Comparison of ENCODE assay signal across 18 cellular contexts in the genomic region with DNA sequence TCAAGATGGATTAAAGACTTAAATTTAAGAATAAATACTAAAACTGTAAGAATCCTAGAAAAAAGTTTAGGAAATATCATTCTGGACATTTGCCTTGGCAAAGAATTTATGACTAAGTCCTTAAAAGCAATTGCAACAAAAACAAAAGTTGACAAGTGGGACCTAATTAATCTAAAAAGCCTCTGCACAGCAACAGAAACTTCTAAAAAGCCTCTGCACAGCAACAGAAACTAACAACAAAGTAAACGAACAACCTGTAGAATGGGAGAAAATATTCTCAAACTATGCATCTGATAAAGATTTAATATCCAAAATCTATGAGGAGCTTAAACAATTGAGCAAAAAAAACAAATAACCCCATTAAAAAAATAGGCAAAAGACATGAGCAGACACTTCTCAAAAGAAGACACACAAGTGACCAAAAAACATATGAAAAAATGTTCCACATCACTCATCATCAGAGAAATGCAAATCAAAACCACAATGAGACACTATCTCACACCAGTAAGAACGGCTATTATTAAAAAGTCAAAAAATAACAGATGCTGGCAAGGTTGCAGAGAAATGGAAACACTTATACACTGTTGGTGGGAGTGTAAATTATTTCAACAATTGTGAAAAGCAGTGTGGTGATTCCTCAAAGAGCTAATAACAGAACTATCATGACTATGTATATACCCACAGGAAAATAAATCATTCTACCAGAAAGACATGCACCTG. TPM values are rescaled to one million over a fixed set of nuclear protein-coding genes. Genes with fewer than 3 reads are reported as not detected.
DNase-seq lines count a peak whose midpoint lies in the region; ATAC-seq and TF ChIP-seq lines count a peak whose summit lies in the region.
"Had no signal": no experiment of that assay in that cellular context is flagged by ENCODE, and none has a peak within 500 bp of the region (broad histone marks: within the 10 kb centered on the region; RNA-seq: fewer than 3 reads in every experiment).

No MANE protein-coding gene starts in this region.

- ATAC-seq in GM19328 (IDR thresholded peaks at IDR 0.05; ENCODE audit: unreplicated experiment) (peak; percentile 55), HG02571 (IDR thresholded peaks at IDR 0.05; ENCODE audit: unreplicated experiment) (peak; percentile 60), HG03159 (IDR thresholded peaks at IDR 0.05; ENCODE audit: unreplicated experiment) (peak; percentile 68), WTC11 (no peak)
- ATAC-seq in activated naive CD4-positive, alpha-beta T cell treated with anti-CD3 and anti-CD28 coated beads, Interleukin-2, amount 50 U/mL, for 72 hours, result no peak
- ATAC-seq: activated CD8-positive, alpha-beta T cell treated with anti-CD3 and anti-CD28 coated beads for 36 hours; Panc1 had no signal

- H3K4me3 Mint-ChIP-seq in WTC11, result no peak overlapping the region
- H3K4me3 Mint-ChIP-seq: activated CD8-positive, alpha-beta T cell treated with anti-CD3 and anti-CD28 coated beads for 36 hours; T-helper 1 cell treated with Interleukin-12 subunit alpha and Interleukin-12 subunit beta and Interleukin-4 antibody, amounts not matched to agents 30 μg/mL and 1 μg/mL, for 36 hours had no signal

- H3K4me3 ChIP-seq in DOHH2 (ENCODE audit: low read length), result peak overlapping the region; percentile 48
- H3K4me3 ChIP-seq: MG63 had no signal

- H3K36me3 ChIP-seq in DOHH2 (ENCODE audit: control insufficient read depth, low read length), result 0 out of 2 replicates have a peak, but pooled peaks cover 3% of the 10 kb centered on the region
- H3K36me3 ChIP-seq: MG63 had no signal

- no peaks in the 10 kb centered on the region for H3K9me3 Mint-ChIP-seq in WTC11
- H3K9me3 Mint-ChIP-seq in activated naive CD4-positive, alpha-beta T cell treated with anti-CD3 and anti-CD28 coated beads, Interleukin-2, amount 50 U/mL, for 72 hours, result no peaks in the 10 kb centered on the region
- H3K9me3 Mint-ChIP-seq: activated CD8-positive, alpha-beta T cell treated with anti-CD3 and anti-CD28 coated beads for 36 hours; T-helper 1 cell treated with Interleukin-12 subunit alpha and Interleukin-12 subunit beta and Interleukin-4 antibody, amounts not matched to agents 30 μg/mL and 1 μg/mL, for 36 hours had no signal

- no peaks in the 10 kb centered on the region for H3K4me1 Mint-ChIP-seq in WTC11

- DNase-seq in WTC11 (ENCODE audit: low spot score) (no peak), 8988T (no peak), islet precursor cell (no peak)
- DNase-seq in activated naive CD4-positive, alpha-beta T cell treated with anti-CD3 and anti-CD28 coated beads, Interleukin-2, amount 50 U/mL, for 72 hours (ENCODE audit: low spot score in 2 of 2), result no peak
- DNase-seq: activated CD8-positive, alpha-beta T cell treated with anti-CD3 and anti-CD28 coated beads for 36 hours; activated naive CD4-positive, alpha-beta T cell treated with anti-CD3 and anti-CD28 coated beads, Interleukin-2, amount 50 U/mL, for 16 hours; COR-L47; erythroblast; MG63; trophoblast cell had no signal

- H3K27me3 Mint-ChIP-seq in WTC11 (ENCODE audit: low read depth), result no peaks in the 10 kb centered on the region
- H3K27me3 Mint-ChIP-seq: activated CD8-positive, alpha-beta T cell treated with anti-CD3 and anti-CD28 coated beads for 36 hours had no signal

- peaks cover 13% of the 10 kb centered on the region for H3F3A ChIP-seq in DOHH2 (ENCODE audit: control insufficient read depth, insufficient read depth)

- POLR2A ChIA-PET in WTC11 (lab: Charles Lee), result no interaction called here

- H3K27ac ChIP-seq in DOHH2 (ENCODE audit: low read depth, low read length), result peak overlapping the region; percentile 89
- H3K27ac ChIP-seq: 22Rv1 had no signal

- no peaks in the 10 kb centered on the region for H3K36me3 Mint-ChIP-seq in WTC11
- no peaks in the 10 kb centered on the region for H3K36me3 Mint-ChIP-seq in activated naive CD4-positive, alpha-beta T cell treated with anti-CD3 and anti-CD28 coated beads, Interleukin-2, amount 50 U/mL, for 72 hours

- TF ChIP-seq CTCF in DOHH2 (IDR thresholded peaks at IDR 0.05; ENCODE audit: low read depth, low read length, poor library complexity, severe bottlenecking), result no peak
- no peak for TF ChIP-seq CTCF in WTC11 (IDR thresholded peaks at IDR 0.05)

- no peaks in the 10 kb centered on the region for H3K27me3 ChIP-seq in DOHH2 (ENCODE audit: control insufficient read depth, low read length)
- H3K27me3 ChIP-seq: MG63 had no signal

- H3K4me1 ChIP-seq in DOHH2 (ENCODE audit: control insufficient read depth, low read length), result peaks cover 75% of the 10 kb centered on the region

- no peaks in the 10 kb centered on the region for H3K9me2 ChIP-seq in DOHH2 (replicated peaks; ENCODE audit: control insufficient read depth, low read length)

- no peaks in the 10 kb centered on the region for H3K9me3 ChIP-seq in DOHH2 (ENCODE audit: control insufficient read depth, insufficient read depth, low read length)
- H3K9me3 ChIP-seq: MG63 had no signal

- H3K79me2 ChIP-seq in DOHH2 (ENCODE audit: control insufficient read depth, low read length), result no peaks in the 10 kb centered on the region

- no peaks in the 10 kb centered on the region for H4K20me1 ChIP-seq in DOHH2 (ENCODE audit: control insufficient read depth, insufficient read depth, low read depth, low read length)

- CTCF ChIA-PET in WTC11 (lab: Charles Lee), result no interaction called here

- no peak overlapping the region for H3K27ac Mint-ChIP-seq in WTC11
- H3K27ac Mint-ChIP-seq in activated naive CD4-positive, alpha-beta T cell treated with anti-CD3 and anti-CD28 coated beads, Interleukin-2, amount 50 U/mL, for 72 hours, result no peak overlapping the region
- H3K27ac Mint-ChIP-seq: activated CD8-positive, alpha-beta T cell treated with anti-CD3 and anti-CD28 coated beads for 36 hours; T-helper 1 cell treated with Interleukin-12 subunit alpha and Interleukin-12 subunit beta and Interleukin-4 antibody, amounts not matched to agents 30 μg/mL and 1 μg/mL, for 36 hours had no signal

- peak overlapping the region; percentile 83 for H3K4me2 ChIP-seq in DOHH2 (ENCODE audit: low read length)

TF ChIP-seq in WTC11, 78 proteins besides CTCF, POLR2A, EP300 and RAD21 (continues in another document):
- TF ChIP-seq SMAD3 (CRISPR knock-in tag; IDR thresholded peaks at IDR 0.05; ENCODE audit: borderline replicate concordance), result no peak
- TF ChIP-seq, protein P1, sequence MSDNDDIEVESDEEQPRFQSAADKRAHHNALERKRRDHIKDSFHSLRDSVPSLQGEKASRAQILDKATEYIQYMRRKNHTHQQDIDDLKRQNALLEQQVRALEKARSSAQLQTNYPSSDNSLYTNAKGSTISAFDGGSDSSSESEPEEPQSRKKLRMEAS (CRISPR knock-in tag; IDR thresholded peaks at IDR 0.05), result no peak
- no peak for TF ChIP-seq HMGA2 (CRISPR knock-in tag; IDR thresholded peaks at IDR 0.05)
- TF ChIP-seq, protein P2, sequence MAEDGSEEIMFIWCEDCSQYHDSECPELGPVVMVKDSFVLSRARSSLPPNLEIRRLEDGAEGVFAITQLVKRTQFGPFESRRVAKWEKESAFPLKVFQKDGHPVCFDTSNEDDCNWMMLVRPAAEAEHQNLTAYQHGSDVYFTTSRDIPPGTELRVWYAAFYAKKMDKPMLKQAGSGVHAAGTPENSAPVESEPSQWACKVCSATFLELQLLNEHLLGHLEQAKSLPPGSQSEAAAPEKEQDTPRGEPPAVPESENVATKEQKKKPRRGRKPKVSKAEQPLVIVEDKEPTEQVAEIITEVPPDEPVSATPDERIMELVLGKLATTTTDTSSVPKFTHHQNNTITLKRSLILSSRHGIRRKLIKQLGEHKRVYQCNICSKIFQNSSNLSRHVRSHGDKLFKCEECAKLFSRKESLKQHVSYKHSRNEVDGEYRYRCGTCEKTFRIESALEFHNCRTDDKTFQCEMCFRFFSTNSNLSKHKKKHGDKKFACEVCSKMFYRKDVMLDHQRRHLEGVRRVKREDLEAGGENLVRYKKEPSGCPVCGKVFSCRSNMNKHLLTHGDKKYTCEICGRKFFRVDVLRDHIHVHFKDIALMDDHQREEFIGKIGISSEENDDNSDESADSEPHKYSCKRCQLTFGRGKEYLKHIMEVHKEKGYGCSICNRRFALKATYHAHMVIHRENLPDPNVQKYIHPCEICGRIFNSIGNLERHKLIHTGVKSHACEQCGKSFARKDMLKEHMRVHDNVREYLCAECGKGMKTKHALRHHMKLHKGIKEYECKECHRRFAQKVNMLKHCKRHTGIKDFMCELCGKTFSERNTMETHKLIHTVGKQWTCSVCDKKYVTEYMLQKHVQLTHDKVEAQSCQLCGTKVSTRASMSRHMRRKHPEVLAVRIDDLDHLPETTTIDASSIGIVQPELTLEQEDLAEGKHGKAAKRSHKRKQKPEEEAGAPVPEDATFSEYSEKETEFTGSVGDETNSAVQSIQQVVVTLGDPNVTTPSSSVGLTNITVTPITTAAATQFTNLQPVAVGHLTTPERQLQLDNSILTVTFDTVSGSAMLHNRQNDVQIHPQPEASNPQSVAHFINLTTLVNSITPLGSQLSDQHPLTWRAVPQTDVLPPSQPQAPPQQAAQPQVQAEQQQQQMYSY (CRISPR knock-in tag; IDR thresholded peaks at IDR 0.05), result no peak
- TF ChIP-seq TEAD4 (CRISPR knock-in tag; IDR thresholded peaks at IDR 0.05), result no peak
- TF ChIP-seq, protein P3, sequence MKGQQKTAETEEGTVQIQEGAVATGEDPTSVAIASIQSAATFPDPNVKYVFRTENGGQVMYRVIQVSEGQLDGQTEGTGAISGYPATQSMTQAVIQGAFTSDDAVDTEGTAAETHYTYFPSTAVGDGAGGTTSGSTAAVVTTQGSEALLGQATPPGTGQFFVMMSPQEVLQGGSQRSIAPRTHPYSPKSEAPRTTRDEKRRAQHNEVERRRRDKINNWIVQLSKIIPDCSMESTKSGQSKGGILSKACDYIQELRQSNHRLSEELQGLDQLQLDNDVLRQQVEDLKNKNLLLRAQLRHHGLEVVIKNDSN (CRISPR knock-in tag; IDR thresholded peaks at IDR 0.05), result no peak
- TF ChIP-seq ZNF263 (CRISPR knock-in tag; IDR thresholded peaks at IDR 0.05; ENCODE audit: low read depth), result no peak
- no peak for TF ChIP-seq NFE2L1 (CRISPR knock-in tag; IDR thresholded peaks at IDR 0.05)
- TF ChIP-seq TCF7 (CRISPR knock-in tag; IDR thresholded peaks at IDR 0.05; ENCODE audit: low read depth), result no peak
- TF ChIP-seq MXD4 (CRISPR knock-in tag; IDR thresholded peaks at IDR 0.05; ENCODE audit: borderline replicate concordance), result no peak

RNA-seq across cellular contexts. Expression of a gene that starts 5.5 kb away (rescaled TPM):
- total RNA-seq in WTC11 (2021), result not detected in 3 replicates
- total RNA-seq in activated naive CD4-positive, alpha-beta T cell treated with anti-CD3 and anti-CD28 coated beads, Interleukin-2, amount 50 U/mL, for 72 hours, result not detected
- total RNA-seq: activated CD8-positive, alpha-beta T cell treated with anti-CD3 and anti-CD28 coated beads for 36 hours; cerebellum had no signal

RNA-seq across cellular contexts. Expression of a gene that starts 9.3 kb away (rescaled TPM):
- not detected in 3 replicates for total RNA-seq in WTC11 (2021)
- not detected for total RNA-seq in activated naive CD4-positive, alpha-beta T cell treated with anti-CD3 and anti-CD28 coated beads, Interleukin-2, amount 50 U/mL, for 72 hours
- total RNA-seq: activated CD8-positive, alpha-beta T cell treated with anti-CD3 and anti-CD28 coated beads for 36 hours; cerebellum had no signal

RNA-seq across cellular contexts. Expression of a gene that starts 31.7 kb away (rescaled TPM):
- total RNA-seq in WTC11 (2021), result not detected in 3 replicates
- not detected for total RNA-seq in activated naive CD4-positive, alpha-beta T cell treated with anti-CD3 and anti-CD28 coated beads, Interleukin-2, amount 50 U/mL, for 72 hours
- total RNA-seq: activated CD8-positive, alpha-beta T cell treated with anti-CD3 and anti-CD28 coated beads for 36 hours; cerebellum had no signal

RNA-seq across cellular contexts. Expression of a gene that starts 57.4 kb away (rescaled TPM):
- not detected in 3 replicates for total RNA-seq in WTC11 (2021)
- not detected for total RNA-seq in activated naive CD4-positive, alpha-beta T cell treated with anti-CD3 and anti-CD28 coated beads, Interleukin-2, amount 50 U/mL, for 72 hours
- total RNA-seq: activated CD8-positive, alpha-beta T cell treated with anti-CD3 and anti-CD28 coated beads for 36 hours; cerebellum had no signal

Comparison
In these comparisons a context has a peak if more than half of its experiments do, and no peak if none do; other contexts are left out.
1. ATAC-seq: peak in GM19328 (single experiment), HG02571 (single experiment) and HG03159 (single experiment); none in WTC11 (single experiment) and activated naive CD4-positive, alpha-beta T cell treated with anti-CD3 and anti-CD28 coated beads, Interleukin-2, amount 50 U/mL, for 72 hours (0 of 2).